In the genomic region with DNA sequence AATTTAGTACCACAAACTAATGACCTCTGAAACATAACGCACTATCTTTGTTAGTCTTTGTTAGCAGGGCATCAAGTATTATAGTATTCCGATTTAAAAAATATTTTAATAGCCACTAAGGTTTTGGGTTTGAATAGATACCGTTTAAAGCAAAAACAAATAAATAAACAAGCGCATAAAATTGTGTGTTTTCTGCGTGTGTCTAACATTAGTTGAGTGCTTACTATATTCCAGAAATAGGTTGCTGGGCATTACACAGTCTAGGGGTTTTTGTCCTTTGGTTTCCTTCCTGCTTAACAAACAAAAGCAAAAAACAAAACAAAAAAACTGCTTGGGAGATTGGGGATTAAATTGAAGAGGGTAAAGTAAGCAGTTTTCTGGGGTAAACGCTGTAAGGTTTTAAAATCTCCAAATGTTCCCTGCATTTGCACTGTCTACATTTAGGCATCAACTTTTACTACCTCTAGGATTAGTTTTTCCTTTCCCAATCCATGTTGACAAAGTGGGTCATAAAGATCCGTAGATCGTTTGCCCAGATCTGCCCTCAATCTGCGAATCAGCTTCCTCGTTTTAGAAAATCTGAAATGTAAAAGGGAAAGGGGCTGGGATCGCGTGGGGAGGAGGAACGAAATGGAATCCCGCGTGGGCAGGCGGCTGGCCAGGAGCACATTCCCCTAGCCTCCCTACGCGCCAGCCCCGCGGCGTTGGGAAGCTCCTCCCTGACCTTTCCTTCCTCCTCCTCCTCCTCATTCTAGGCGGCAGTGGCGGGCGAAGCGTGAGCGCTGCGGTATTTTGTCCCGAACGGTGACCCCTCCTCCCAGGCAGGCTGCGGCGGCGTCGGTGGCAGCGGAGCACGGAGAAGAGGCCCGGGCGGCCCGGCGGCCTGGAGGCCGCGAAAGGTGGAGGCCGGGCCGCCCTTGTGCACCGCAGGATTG, we compare ENCODE assay signal across 1 cellular context.
TF ChIP-seq lines count a peak whose summit lies in the region.

KCTD3 (plus strand) TSS at position 749 of the 935 bp plus-strand sequence. CDS start 382 bp downstream, outside the sequence.

TF ChIP-seq in HepG2, 621 proteins besides CTCF, POLR2A, EP300 and RAD21 (continued from another document and continues in another):
- TF ChIP-seq, protein P1, sequence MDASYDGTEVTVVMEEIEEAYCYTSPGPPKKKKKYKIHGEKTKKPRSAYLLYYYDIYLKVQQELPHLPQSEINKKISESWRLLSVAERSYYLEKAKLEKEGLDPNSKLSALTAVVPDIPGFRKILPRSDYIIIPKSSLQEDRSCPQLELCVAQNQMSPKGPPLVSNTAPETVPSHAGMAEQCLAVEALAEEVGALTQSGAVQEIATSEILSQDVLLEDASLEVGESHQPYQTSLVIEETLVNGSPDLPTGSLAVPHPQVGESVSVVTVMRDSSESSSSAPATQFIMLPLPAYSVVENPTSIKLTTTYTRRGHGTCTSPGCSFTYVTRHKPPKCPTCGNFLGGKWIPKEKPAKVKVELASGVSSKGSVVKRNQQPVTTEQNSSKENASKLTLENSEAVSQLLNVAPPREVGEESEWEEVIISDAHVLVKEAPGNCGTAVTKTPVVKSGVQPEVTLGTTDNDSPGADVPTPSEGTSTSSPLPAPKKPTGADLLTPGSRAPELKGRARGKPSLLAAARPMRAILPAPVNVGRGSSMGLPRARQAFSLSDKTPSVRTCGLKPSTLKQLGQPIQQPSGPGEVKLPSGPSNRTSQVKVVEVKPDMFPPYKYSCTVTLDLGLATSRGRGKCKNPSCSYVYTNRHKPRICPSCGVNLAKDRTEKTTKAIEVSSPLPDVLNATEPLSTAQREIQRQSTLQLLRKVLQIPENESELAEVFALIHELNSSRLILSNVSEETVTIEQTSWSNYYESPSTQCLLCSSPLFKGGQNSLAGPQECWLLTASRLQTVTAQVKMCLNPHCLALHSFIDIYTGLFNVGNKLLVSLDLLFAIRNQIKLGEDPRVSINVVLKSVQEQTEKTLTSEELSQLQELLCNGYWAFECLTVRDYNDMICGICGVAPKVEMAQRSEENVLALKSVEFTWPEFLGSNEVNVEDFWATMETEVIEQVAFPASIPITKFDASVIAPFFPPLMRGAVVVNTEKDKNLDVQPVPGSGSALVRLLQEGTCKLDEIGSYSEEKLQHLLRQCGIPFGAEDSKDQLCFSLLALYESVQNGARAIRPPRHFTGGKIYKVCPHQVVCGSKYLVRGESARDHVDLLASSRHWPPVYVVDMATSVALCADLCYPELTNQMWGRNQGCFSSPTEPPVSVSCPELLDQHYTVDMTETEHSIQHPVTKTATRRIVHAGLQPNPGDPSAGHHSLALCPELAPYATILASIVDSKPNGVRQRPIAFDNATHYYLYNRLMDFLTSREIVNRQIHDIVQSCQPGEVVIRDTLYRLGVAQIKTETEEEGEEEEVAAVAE (CRISPR knock-in tag; IDR thresholded peaks at IDR 0.05; ENCODE audit: borderline replicate concordance): 0 out of 2 replicates have a peak, but pooled peaks have one; percentile 72
- 0 out of 2 replicates have a peak, but pooled peaks have one; percentile 20 for TF ChIP-seq ZNF274 (CRISPR knock-in tag; IDR thresholded peaks at IDR 0.05)
- TF ChIP-seq POLR2AphosphoS5 (IDR thresholded peaks at IDR 0.05; ENCODE audit: low read depth, low read length): peak; percentile 80
- 0 out of 2 replicates have a peak, but pooled peaks have one; percentile 60 for TF ChIP-seq ZNF83 (CRISPR knock-in tag; IDR thresholded peaks at IDR 0.05; ENCODE audit: borderline replicate concordance)
- no peak for TF ChIP-seq KDM5B (CRISPR knock-in tag; IDR thresholded peaks at IDR 0.05; ENCODE audit: borderline replicate concordance)
- no peak for TF ChIP-seq ATM (IDR thresholded peaks at IDR 0.05; ENCODE audit: borderline replicate concordance)
- no peak for TF ChIP-seq ZNF530 (CRISPR knock-in tag; IDR thresholded peaks at IDR 0.05; ENCODE audit: low read depth)
- no peak for TF ChIP-seq ZBTB40 (IDR thresholded peaks at IDR 0.05)
- TF ChIP-seq ZBTB40 (CRISPR knock-in tag; IDR thresholded peaks at IDR 0.05): no peak; the same call in 1 of the 2 replicates
- TF ChIP-seq NPAS2 (CRISPR knock-in tag; IDR thresholded peaks at IDR 0.05; ENCODE audit: borderline replicate concordance): no peak
- TF ChIP-seq SRSF1 (optimal IDR thresholded peaks at IDR 0.05; ENCODE audit: low read depth, low read length): no peak
- peak; percentile 68 for TF ChIP-seq ZNF414 (CRISPR knock-in tag; IDR thresholded peaks at IDR 0.05)
- 0 out of 2 replicates have a peak, but pooled peaks have one; percentile 23 for TF ChIP-seq THAP7 (CRISPR knock-in tag; IDR thresholded peaks at IDR 0.05)
- TF ChIP-seq PRMT3 (CRISPR knock-in tag; IDR thresholded peaks at IDR 0.05; ENCODE audit: borderline replicate concordance, low read depth): no peak
- peak; percentile 41; the same call in 1 of the 2 replicates for TF ChIP-seq ISL2 (CRISPR knock-in tag; IDR thresholded peaks at IDR 0.05)
- 0 out of 2 replicates have a peak, but pooled peaks have one; percentile 63 for TF ChIP-seq ZSCAN30 (CRISPR knock-in tag; IDR thresholded peaks at IDR 0.05)
- peak; percentile 49; the same call in 1 of the 2 replicates for TF ChIP-seq SALL2 (CRISPR knock-in tag; IDR thresholded peaks at IDR 0.05)
- TF ChIP-seq, protein P2, sequence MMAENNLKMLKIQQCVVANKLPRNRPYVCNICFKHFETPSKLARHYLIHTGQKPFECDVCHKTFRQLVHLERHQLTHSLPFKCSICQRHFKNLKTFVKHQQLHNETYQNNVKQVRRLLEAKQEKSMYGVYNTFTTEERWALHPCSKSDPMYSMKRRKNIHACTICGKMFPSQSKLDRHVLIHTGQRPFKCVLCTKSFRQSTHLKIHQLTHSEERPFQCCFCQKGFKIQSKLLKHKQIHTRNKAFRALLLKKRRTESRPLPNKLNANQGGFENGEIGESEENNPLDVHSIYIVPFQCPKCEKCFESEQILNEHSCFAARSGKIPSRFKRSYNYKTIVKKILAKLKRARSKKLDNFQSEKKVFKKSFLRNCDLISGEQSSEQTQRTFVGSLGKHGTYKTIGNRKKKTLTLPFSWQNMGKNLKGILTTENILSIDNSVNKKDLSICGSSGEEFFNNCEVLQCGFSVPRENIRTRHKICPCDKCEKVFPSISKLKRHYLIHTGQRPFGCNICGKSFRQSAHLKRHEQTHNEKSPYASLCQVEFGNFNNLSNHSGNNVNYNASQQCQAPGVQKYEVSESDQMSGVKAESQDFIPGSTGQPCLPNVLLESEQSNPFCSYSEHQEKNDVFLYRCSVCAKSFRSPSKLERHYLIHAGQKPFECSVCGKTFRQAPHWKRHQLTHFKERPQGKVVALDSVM (CRISPR knock-in tag; IDR thresholded peaks at IDR 0.05): peak; percentile 98
- TF ChIP-seq, protein P3, sequence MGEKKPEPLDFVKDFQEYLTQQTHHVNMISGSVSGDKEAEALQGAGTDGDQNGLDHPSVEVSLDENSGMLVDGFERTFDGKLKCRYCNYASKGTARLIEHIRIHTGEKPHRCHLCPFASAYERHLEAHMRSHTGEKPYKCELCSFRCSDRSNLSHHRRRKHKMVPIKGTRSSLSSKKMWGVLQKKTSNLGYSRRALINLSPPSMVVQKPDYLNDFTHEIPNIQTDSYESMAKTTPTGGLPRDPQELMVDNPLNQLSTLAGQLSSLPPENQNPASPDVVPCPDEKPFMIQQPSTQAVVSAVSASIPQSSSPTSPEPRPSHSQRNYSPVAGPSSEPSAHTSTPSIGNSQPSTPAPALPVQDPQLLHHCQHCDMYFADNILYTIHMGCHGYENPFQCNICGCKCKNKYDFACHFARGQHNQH (CRISPR knock-in tag; IDR thresholded peaks at IDR 0.05): peak; percentile 81
- TF ChIP-seq ZNF232 (CRISPR knock-in tag; IDR thresholded peaks at IDR 0.05; ENCODE audit: borderline replicate concordance): no peak
- TF ChIP-seq TMF1 (CRISPR knock-in tag; IDR thresholded peaks at IDR 0.05; ENCODE audit: low read depth): peak; percentile 54; the same call in 1 of the 2 replicates
- peak; percentile 46; the same call in 1 of the 2 replicates for TF ChIP-seq BORCS8-MEF2B (CRISPR knock-in tag; IDR thresholded peaks at IDR 0.05)
- no peak for TF ChIP-seq ZNF746 (CRISPR knock-in tag; IDR thresholded peaks at IDR 0.05)
- TF ChIP-seq, protein P4, sequence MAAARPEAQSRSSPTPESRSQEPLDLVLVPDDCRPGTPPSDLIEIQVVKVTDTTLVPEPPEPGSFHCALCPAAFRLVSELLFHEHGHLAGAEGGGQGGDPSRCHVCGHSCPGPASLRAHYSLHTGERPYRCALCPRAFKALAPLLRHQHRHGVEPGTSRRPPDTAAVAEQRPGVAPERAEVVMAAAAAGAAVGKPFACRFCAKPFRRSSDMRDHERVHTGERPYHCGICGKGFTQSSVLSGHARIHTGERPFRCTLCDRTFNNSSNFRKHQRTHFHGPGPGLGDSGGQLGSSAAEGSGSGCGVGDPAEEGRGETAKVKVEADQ (CRISPR knock-in tag; IDR thresholded peaks at IDR 0.05; ENCODE audit: borderline replicate concordance): 0 out of 2 replicates have a peak, but pooled peaks have one; percentile 80
- TF ChIP-seq, protein P5, sequence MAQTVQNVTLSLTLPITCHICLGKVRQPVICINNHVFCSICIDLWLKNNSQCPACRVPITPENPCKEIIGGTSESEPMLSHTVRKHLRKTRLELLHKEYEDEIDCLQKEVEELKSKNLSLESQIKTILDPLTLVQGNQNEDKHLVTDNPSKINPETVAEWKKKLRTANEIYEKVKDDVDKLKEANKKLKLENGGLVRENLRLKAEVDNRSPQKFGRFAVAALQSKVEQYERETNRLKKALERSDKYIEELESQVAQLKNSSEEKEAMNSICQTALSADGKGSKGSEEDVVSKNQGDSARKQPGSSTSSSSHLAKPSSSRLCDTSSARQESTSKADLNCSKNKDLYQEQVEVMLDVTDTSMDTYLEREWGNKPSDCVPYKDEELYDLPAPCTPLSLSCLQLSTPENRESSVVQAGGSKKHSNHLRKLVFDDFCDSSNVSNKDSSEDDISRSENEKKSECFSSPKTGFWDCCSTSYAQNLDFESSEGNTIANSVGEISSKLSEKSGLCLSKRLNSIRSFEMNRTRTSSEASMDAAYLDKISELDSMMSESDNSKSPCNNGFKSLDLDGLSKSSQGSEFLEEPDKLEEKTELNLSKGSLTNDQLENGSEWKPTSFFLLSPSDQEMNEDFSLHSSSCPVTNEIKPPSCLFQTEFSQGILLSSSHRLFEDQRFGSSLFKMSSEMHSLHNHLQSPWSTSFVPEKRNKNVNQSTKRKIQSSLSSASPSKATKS (CRISPR knock-in tag; IDR thresholded peaks at IDR 0.05): no peak
- peak; percentile 76 for TF ChIP-seq ELF3 (CRISPR knock-in tag; IDR thresholded peaks at IDR 0.05)
- peak; percentile 57; the same call in 1 of the 2 replicates for TF ChIP-seq ZMYM3 (CRISPR knock-in tag; IDR thresholded peaks at IDR 0.05)
- peak; percentile 84; the same call in 1 of the 2 replicates for TF ChIP-seq ZNF614 (CRISPR knock-in tag; IDR thresholded peaks at IDR 0.05; ENCODE audit: borderline replicate concordance)
